In genomic region chr9:130693426-130694191, GRCh38 we compare ENCODE assay signal across 1 cellular context.
A peak's percentile ranks its signal among the peaks of the same experiment; 100 is the strongest.
TF ChIP-seq lines count a peak whose summit lies in the region.

A gene with protein sequence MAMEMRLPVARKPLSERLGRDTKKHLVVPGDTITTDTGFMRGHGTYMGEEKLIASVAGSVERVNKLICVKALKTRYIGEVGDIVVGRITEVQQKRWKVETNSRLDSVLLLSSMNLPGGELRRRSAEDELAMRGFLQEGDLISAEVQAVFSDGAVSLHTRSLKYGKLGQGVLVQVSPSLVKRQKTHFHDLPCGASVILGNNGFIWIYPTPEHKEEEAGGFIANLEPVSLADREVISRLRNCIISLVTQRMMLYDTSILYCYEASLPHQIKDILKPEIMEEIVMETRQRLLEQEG (plus strand): TSS chr9:130693780. CDS start chr9:130693792, 12 bp downstream.

TF ChIP-seq in HepG2, 621 proteins besides CTCF, POLR2A, EP300 and RAD21 (continued from another document and continues in another):
- TF ChIP-seq, protein P1, sequence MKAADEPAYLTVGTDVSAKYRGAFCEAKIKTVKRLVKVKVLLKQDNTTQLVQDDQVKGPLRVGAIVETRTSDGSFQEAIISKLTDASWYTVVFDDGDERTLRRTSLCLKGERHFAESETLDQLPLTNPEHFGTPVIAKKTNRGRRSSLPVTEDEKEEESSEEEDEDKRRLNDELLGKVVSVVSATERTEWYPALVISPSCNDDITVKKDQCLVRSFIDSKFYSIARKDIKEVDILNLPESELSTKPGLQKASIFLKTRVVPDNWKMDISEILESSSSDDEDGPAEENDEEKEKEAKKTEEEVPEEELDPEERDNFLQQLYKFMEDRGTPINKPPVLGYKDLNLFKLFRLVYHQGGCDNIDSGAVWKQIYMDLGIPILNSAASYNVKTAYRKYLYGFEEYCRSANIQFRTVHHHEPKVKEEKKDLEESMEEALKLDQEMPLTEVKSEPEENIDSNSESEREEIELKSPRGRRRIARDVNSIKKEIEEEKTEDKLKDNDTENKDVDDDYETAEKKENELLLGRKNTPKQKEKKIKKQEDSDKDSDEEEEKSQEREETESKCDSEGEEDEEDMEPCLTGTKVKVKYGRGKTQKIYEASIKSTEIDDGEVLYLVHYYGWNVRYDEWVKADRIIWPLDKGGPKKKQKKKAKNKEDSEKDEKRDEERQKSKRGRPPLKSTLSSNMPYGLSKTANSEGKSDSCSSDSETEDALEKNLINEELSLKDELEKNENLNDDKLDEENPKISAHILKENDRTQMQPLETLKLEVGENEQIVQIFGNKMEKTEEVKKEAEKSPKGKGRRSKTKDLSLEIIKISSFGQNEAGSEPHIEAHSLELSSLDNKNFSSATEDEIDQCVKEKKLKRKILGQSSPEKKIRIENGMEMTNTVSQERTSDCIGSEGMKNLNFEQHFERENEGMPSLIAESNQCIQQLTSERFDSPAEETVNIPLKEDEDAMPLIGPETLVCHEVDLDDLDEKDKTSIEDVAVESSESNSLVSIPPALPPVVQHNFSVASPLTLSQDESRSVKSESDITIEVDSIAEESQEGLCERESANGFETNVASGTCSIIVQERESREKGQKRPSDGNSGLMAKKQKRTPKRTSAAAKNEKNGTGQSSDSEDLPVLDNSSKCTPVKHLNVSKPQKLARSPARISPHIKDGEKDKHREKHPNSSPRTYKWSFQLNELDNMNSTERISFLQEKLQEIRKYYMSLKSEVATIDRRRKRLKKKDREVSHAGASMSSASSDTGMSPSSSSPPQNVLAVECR (CRISPR knock-in tag; IDR thresholded peaks at IDR 0.05; ENCODE audit: borderline replicate concordance), result peak; percentile 95
- TF ChIP-seq ATM (IDR thresholded peaks at IDR 0.05; ENCODE audit: borderline replicate concordance) (no peak), ELF3 (CRISPR knock-in tag; IDR thresholded peaks at IDR 0.05) (peak; percentile 48; the same call in 1 of the 2 replicates), MEF2D (CRISPR knock-in tag; IDR thresholded peaks at IDR 0.05) (peak; percentile 87; the same call in 1 of the 2 replicates), ZBTB14 (CRISPR knock-in tag; IDR thresholded peaks at IDR 0.05) (peak; percentile 45; the same call in 1 of the 2 replicates), LCORL (IDR thresholded peaks at IDR 0.05) (no peak), LCORL (CRISPR knock-in tag; IDR thresholded peaks at IDR 0.05) (no peak), ZMYM3 (CRISPR knock-in tag; IDR thresholded peaks at IDR 0.05) (no peak), IKZF4 (CRISPR knock-in tag; IDR thresholded peaks at IDR 0.05; ENCODE audit: borderline replicate concordance, low read depth, not compliant biosample characterization) (peak; percentile 37), ZKSCAN1 (IDR thresholded peaks at IDR 0.05; ENCODE audit: low read length) (no peak), TBX2 (CRISPR knock-in tag; IDR thresholded peaks at IDR 0.05; ENCODE audit: borderline replicate concordance) (no peak), ZNF562 (CRISPR knock-in tag; IDR thresholded peaks at IDR 0.05; ENCODE audit: borderline replicate concordance) (no peak), ZSCAN25 (CRISPR knock-in tag; IDR thresholded peaks at IDR 0.05) (no peak; the same call in 1 of the 2 replicates), MYNN (CRISPR knock-in tag; IDR thresholded peaks at IDR 0.05; ENCODE audit: low read depth) (no peak), ZNF547 (CRISPR knock-in tag; IDR thresholded peaks at IDR 0.05) (peak; percentile 79; the same call in 1 of the 2 replicates), FOXC1 (CRISPR knock-in tag; IDR thresholded peaks at IDR 0.05; ENCODE audit: borderline replicate concordance) (peak; percentile 87), AGO2 (optimal IDR thresholded peaks at IDR 0.05; ENCODE audit: low read depth, low read length) (no peak), ZMYM2 (CRISPR knock-in tag; IDR thresholded peaks at IDR 0.05) (no peak), KLF11 (CRISPR knock-in tag; IDR thresholded peaks at IDR 0.05) (no peak), PRDM4 (CRISPR knock-in tag; IDR thresholded peaks at IDR 0.05; ENCODE audit: borderline replicate concordance) (0 out of 2 replicates have a peak, but pooled peaks have one; percentile 15), ZNF781 (CRISPR knock-in tag; IDR thresholded peaks at IDR 0.05; ENCODE audit: borderline replicate concordance, not compliant biosample characterization) (peak; percentile 74), ZFP36L2 (CRISPR knock-in tag; IDR thresholded peaks at IDR 0.05) (no peak), NR2F1 (CRISPR knock-in tag; IDR thresholded peaks at IDR 0.05) (no peak), ZNF713 (CRISPR knock-in tag; IDR thresholded peaks at IDR 0.05) (no peak), ZNF83 (CRISPR knock-in tag; IDR thresholded peaks at IDR 0.05; ENCODE audit: borderline replicate concordance) (peak; percentile 39; the same call in 1 of the 2 replicates), ZNF816 (CRISPR knock-in tag; IDR thresholded peaks at IDR 0.05; ENCODE audit: borderline replicate concordance) (no peak), ZNF382 (CRISPR knock-in tag; IDR thresholded peaks at IDR 0.05; ENCODE audit: borderline replicate concordance) (no peak), FOXA1 (IDR thresholded peaks at IDR 0.05) (no peak), FOXA1 (CRISPR knock-in tag; IDR thresholded peaks at IDR 0.05) (peak; percentile 96), PAWR (CRISPR knock-in tag; IDR thresholded peaks at IDR 0.05; ENCODE audit: borderline replicate concordance) (no peak), ZNF75D (CRISPR knock-in tag; IDR thresholded peaks at IDR 0.05; ENCODE audit: borderline replicate concordance) (no peak), TAF1 (CRISPR knock-in tag; IDR thresholded peaks at IDR 0.05) (peak; percentile 91), ZNF251 (CRISPR knock-in tag; IDR thresholded peaks at IDR 0.05) (peak; percentile 69; the same call in 1 of the 2 replicates), PHF5A (CRISPR knock-in tag; IDR thresholded peaks at IDR 0.05; ENCODE audit: low read depth, unreplicated experiment) (no peak), NRL (CRISPR knock-in tag; IDR thresholded peaks at IDR 0.05; ENCODE audit: borderline replicate concordance) (peak; percentile 88; the same call in 1 of the 2 replicates), ELF4 (CRISPR knock-in tag; IDR thresholded peaks at IDR 0.05; ENCODE audit: borderline replicate concordance) (no peak), SNAPC2 (CRISPR knock-in tag; IDR thresholded peaks at IDR 0.05) (no peak), PTBP1 (IDR thresholded peaks at IDR 0.05; ENCODE audit: low read depth, low read length, poor library complexity, severe bottlenecking) (no peak), POLR2AphosphoS5 (IDR thresholded peaks at IDR 0.05; ENCODE audit: low read depth, low read length) (peak; percentile 95), ZNF446 (CRISPR knock-in tag; IDR thresholded peaks at IDR 0.05) (peak; percentile 90), MAX (IDR thresholded peaks at IDR 0.05) (peak; percentile 96), ZNF235 (CRISPR knock-in tag; IDR thresholded peaks at IDR 0.05; ENCODE audit: borderline replicate concordance) (no peak), CREM (IDR thresholded peaks at IDR 0.05) (no peak), CREM (CRISPR knock-in tag; IDR thresholded peaks at IDR 0.05) (no peak), JDP2 (CRISPR knock-in tag; IDR thresholded peaks at IDR 0.05; ENCODE audit: borderline replicate concordance) (no peak), ASH2L (IDR thresholded peaks at IDR 0.05; ENCODE audit: insufficient read length, low read depth, low read length) (peak; percentile 81), ZNF543 (CRISPR knock-in tag; IDR thresholded peaks at IDR 0.05) (no peak), DZIP1 (CRISPR knock-in tag; IDR thresholded peaks at IDR 0.05) (no peak; the same call in 1 of the 2 replicates)
- TF ChIP-seq, protein P2, sequence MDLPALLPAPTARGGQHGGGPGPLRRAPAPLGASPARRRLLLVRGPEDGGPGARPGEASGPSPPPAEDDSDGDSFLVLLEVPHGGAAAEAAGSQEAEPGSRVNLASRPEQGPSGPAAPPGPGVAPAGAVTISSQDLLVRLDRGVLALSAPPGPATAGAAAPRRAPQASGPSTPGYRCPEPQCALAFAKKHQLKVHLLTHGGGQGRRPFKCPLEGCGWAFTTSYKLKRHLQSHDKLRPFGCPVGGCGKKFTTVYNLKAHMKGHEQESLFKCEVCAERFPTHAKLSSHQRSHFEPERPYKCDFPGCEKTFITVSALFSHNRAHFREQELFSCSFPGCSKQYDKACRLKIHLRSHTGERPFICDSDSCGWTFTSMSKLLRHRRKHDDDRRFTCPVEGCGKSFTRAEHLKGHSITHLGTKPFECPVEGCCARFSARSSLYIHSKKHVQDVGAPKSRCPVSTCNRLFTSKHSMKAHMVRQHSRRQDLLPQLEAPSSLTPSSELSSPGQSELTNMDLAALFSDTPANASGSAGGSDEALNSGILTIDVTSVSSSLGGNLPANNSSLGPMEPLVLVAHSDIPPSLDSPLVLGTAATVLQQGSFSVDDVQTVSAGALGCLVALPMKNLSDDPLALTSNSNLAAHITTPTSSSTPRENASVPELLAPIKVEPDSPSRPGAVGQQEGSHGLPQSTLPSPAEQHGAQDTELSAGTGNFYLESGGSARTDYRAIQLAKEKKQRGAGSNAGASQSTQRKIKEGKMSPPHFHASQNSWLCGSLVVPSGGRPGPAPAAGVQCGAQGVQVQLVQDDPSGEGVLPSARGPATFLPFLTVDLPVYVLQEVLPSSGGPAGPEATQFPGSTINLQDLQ (CRISPR knock-in tag; IDR thresholded peaks at IDR 0.05), result no peak
- TF ChIP-seq, protein P3, sequence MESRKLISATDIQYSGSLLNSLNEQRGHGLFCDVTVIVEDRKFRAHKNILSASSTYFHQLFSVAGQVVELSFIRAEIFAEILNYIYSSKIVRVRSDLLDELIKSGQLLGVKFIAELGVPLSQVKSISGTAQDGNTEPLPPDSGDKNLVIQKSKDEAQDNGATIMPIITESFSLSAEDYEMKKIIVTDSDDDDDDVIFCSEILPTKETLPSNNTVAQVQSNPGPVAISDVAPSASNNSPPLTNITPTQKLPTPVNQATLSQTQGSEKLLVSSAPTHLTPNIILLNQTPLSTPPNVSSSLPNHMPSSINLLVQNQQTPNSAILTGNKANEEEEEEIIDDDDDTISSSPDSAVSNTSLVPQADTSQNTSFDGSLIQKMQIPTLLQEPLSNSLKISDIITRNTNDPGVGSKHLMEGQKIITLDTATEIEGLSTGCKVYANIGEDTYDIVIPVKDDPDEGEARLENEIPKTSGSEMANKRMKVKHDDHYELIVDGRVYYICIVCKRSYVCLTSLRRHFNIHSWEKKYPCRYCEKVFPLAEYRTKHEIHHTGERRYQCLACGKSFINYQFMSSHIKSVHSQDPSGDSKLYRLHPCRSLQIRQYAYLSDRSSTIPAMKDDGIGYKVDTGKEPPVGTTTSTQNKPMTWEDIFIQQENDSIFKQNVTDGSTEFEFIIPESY (CRISPR knock-in tag; IDR thresholded peaks at IDR 0.05), result no peak
- TF ChIP-seq, protein P4, sequence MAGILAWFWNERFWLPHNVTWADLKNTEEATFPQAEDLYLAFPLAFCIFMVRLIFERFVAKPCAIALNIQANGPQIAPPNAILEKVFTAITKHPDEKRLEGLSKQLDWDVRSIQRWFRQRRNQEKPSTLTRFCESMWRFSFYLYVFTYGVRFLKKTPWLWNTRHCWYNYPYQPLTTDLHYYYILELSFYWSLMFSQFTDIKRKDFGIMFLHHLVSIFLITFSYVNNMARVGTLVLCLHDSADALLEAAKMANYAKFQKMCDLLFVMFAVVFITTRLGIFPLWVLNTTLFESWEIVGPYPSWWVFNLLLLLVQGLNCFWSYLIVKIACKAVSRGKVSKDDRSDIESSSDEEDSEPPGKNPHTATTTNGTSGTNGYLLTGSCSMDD (CRISPR knock-in tag; IDR thresholded peaks at IDR 0.05), result 0 out of 2 replicates have a peak, but pooled peaks have one; percentile 28
